8 cellular contexts compared by ENCODE assay signal in genomic region chr10:70815504-70816219, GRCh38. TPM values are rescaled to one million over a fixed set of nuclear protein-coding genes. Genes with fewer than 3 reads are reported as not detected.
DNase-seq lines count a peak whose midpoint lies in the region; TF ChIP-seq lines count a peak whose summit lies in the region.

Gene SGPL1 (plus strand): TSS chr10:70815948. CDS start chr10:70816854, 906 bp downstream.

- H3K4me3 ChIP-seq in adipocyte (ENCODE audit: low read length) (peak within 1 kb of the TSS; percentile 93), cardiac muscle cell (peak within 1 kb of the TSS; percentile 69), tibial nerve (peak within 1 kb of the TSS; percentile 69 to 89 (median 80))

- TF ChIP-seq POLR2A in tibial nerve (IDR thresholded peaks at IDR 0.05): peak; percentile 62 to 65

- H3K36me3 ChIP-seq in adipocyte (ENCODE audit: control insufficient read depth, insufficient read depth, low read length, severe bottlenecking) (peaks cover 20% of the 10 kb centered on the region), cardiac muscle cell (peaks cover 7% of the 10 kb centered on the region), tibial nerve (peaks cover 0 to 20% (median 0%) of the 10 kb centered on the region in 3 donors)

- peak within 1 kb of the TSS; percentile 87 for H3K9ac ChIP-seq in adipocyte (ENCODE audit: low read length)

- H3K9me3 ChIP-seq in adipocyte (ENCODE audit: control insufficient read depth, low read length) (no peaks in the 10 kb centered on the region), cardiac muscle cell (ENCODE audit: low read depth) (no peaks in the 10 kb centered on the region), tibial nerve (no peaks in the 10 kb centered on the region)

- H3K27ac ChIP-seq in cardiac muscle cell: peak within 1 kb of the TSS; percentile 90
- H3K27ac ChIP-seq in tibial nerve: peak within 1 kb of the TSS; percentile 87 to 97 (median 94)

- TF ChIP-seq EP300 in tibial nerve (IDR thresholded peaks at IDR 0.05): peak in 1 of 2 donors; percentile 36

- peaks cover 4% of the 10 kb centered on the region for H3K27me3 ChIP-seq in adipocyte (replicated peaks; ENCODE audit: control insufficient read depth, insufficient read depth, low read length)
- no peaks in the 10 kb centered on the region for H3K27me3 ChIP-seq in cardiac muscle cell
- H3K27me3 ChIP-seq in tibial nerve: no peaks in the 10 kb centered on the region

- peak; percentile 84 for TF ChIP-seq CTCF in cardiac muscle cell (IDR thresholded peaks at IDR 0.05; ENCODE audit: low read depth, low read length)
- TF ChIP-seq CTCF in tibial nerve (IDR thresholded peaks at IDR 0.05): peak; percentile 98 to 99 (median 99)

- 2 to 8% methylated on average over 18 to 55 of the region's 58 CpGs for WGBS in tibial nerve, 2 donors

- peak; percentile 13 for DNase-seq in GF-D8 (lab: John Stamatoyannopoulos, UW)
- DNase-seq in GOT3 (lab: John Stamatoyannopoulos, UW): peak; percentile 57
- DNase-seq in LoVo (ENCODE audit: low spot score): peak; percentile 90
- peak; percentile 71 for DNase-seq in T follicular helper cell (ENCODE audit: low read depth)
- DNase-seq in adipocyte (ENCODE audit: low read depth): peak; percentile 97
- peak; percentile 88 to 93 for DNase-seq in cardiac muscle cell (ENCODE audit: low read depth in 1 of 2, low spot score in 1 of 2)
- peak; percentile 72 for DNase-seq in pons (ENCODE audit: low spot score)
- peak; percentile 79 to 86 for DNase-seq in tibial nerve (ENCODE audit: low spot score in 2 of 2)

- H3K4me1 ChIP-seq in adipocyte (ENCODE audit: control insufficient read depth, insufficient read depth, low read length) (peaks cover 17% of the 10 kb centered on the region), cardiac muscle cell (ENCODE audit: low read depth) (peaks cover 14% of the 10 kb centered on the region), tibial nerve (peaks cover 0 to 26% (median 8%) of the 10 kb centered on the region in 4 donors)

RNA-seq across cellular contexts. Expression of gene SGPL1, which starts in this region (rescaled TPM):
- 37.7 and 51.9 TPM in 2 replicates for total RNA-seq in cardiac muscle cell
- polyA plus RNA-seq in cardiac muscle cell: 32.3 and 42.9 TPM in 2 replicates
- 10 to 100 TPM; 21.1 to 31.0 (median 24.5) TPM for total RNA-seq in tibial nerve

Comparison
In these comparisons a context has a peak if more than half of its experiments do, and no peak if none do; other contexts are left out.
1. Peak in every context shown above with its lines: DNase-seq, H3K4me3 ChIP-seq and H3K27ac ChIP-seq.
2. DNase-seq: peak in every context shown above with its lines; median percentile 97 in adipocyte; 90 in cardiac muscle cell; 90 in LoVo; 82 in tibial nerve; 72 in pons; 71 in T follicular helper cell; 57 in GOT3; 13 in GF-D8.